ENCODE assay signal across 2 cellular contexts in the genomic region with DNA sequence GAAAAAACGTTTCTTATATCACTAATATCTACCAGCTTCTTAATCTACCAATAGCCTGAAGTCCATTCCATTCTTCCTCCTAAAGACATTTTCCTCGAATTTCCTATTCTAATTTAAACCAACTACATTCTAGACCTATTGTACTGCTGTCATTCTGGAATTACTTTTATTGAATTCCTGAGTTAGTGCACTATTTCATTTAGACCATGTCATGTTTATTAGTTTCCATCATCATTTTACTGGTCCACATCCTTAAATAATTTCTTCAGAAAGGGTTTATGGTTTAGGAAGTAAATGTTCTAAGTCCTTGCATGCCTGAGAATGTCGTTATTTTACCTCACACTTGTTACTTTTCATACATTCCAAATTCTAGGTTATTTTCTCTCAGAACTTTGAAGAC.
A peak's percentile ranks its signal among the peaks of the same experiment; 100 is the strongest.
TF ChIP-seq lines count a peak whose summit lies in the region.

No MANE protein-coding gene starts in this region.

TF ChIP-seq in HepG2, 621 proteins besides CTCF, POLR2A, EP300 and RAD21 (continues in another document):
- TF ChIP-seq, protein P1, sequence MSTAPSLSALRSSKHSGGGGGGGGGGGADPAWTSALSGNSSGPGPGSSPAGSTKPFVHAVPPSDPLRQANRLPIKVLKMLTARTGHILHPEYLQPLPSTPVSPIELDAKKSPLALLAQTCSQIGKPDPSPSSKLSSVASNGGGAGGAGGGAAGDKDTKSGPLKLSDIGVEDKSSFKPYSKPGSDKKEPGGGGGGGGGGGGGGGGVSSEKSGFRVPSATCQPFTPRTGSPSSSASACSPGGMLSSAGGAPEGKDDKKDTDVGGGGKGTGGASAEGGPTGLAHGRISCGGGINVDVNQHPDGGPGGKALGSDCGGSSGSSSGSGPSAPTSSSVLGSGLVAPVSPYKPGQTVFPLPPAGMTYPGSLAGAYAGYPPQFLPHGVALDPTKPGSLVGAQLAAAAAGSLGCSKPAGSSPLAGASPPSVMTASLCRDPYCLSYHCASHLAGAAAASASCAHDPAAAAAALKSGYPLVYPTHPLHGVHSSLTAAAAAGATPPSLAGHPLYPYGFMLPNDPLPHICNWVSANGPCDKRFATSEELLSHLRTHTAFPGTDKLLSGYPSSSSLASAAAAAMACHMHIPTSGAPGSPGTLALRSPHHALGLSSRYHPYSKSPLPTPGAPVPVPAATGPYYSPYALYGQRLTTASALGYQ (CRISPR knock-in tag; IDR thresholded peaks at IDR 0.05) = no peak
- TF ChIP-seq CCDC6 (CRISPR knock-in tag; IDR thresholded peaks at IDR 0.05) = no peak
- TF ChIP-seq ZNF883 (CRISPR knock-in tag; IDR thresholded peaks at IDR 0.05; ENCODE audit: not compliant biosample characterization) = no peak
- TF ChIP-seq, protein P2, sequence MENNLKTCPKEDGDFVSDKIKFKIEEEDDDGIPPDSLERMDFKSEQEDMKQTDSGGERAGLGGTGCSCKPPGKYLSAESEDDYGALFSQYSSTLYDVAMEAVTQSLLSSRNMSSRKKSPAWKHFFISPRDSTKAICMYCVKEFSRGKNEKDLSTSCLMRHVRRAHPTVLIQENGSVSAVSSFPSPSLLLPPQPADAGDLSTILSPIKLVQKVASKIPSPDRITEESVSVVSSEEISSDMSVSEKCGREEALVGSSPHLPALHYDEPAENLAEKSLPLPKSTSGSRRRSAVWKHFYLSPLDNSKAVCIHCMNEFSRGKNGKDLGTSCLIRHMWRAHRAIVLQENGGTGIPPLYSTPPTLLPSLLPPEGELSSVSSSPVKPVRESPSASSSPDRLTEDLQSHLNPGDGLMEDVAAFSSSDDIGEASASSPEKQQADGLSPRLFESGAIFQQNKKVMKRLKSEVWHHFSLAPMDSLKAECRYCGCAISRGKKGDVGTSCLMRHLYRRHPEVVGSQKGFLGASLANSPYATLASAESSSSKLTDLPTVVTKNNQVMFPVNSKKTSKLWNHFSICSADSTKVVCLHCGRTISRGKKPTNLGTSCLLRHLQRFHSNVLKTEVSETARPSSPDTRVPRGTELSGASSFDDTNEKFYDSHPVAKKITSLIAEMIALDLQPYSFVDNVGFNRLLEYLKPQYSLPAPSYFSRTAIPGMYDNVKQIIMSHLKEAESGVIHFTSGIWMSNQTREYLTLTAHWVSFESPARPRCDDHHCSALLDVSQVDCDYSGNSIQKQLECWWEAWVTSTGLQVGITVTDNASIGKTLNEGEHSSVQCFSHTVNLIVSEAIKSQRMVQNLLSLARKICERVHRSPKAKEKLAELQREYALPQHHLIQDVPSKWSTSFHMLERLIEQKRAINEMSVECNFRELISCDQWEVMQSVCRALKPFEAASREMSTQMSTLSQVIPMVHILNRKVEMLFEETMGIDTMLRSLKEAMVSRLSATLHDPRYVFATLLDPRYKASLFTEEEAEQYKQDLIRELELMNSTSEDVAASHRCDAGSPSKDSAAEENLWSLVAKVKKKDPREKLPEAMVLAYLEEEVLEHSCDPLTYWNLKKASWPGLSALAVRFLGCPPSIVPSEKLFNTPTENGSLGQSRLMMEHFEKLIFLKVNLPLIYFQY (CRISPR knock-in tag; IDR thresholded peaks at IDR 0.05; ENCODE audit: borderline replicate concordance) = no peak
- no peak for TF ChIP-seq ZNF598 (CRISPR knock-in tag; IDR thresholded peaks at IDR 0.05; ENCODE audit: borderline replicate concordance)
- no peak for TF ChIP-seq ZNF124 (CRISPR knock-in tag; IDR thresholded peaks at IDR 0.05)
- TF ChIP-seq, protein P3, sequence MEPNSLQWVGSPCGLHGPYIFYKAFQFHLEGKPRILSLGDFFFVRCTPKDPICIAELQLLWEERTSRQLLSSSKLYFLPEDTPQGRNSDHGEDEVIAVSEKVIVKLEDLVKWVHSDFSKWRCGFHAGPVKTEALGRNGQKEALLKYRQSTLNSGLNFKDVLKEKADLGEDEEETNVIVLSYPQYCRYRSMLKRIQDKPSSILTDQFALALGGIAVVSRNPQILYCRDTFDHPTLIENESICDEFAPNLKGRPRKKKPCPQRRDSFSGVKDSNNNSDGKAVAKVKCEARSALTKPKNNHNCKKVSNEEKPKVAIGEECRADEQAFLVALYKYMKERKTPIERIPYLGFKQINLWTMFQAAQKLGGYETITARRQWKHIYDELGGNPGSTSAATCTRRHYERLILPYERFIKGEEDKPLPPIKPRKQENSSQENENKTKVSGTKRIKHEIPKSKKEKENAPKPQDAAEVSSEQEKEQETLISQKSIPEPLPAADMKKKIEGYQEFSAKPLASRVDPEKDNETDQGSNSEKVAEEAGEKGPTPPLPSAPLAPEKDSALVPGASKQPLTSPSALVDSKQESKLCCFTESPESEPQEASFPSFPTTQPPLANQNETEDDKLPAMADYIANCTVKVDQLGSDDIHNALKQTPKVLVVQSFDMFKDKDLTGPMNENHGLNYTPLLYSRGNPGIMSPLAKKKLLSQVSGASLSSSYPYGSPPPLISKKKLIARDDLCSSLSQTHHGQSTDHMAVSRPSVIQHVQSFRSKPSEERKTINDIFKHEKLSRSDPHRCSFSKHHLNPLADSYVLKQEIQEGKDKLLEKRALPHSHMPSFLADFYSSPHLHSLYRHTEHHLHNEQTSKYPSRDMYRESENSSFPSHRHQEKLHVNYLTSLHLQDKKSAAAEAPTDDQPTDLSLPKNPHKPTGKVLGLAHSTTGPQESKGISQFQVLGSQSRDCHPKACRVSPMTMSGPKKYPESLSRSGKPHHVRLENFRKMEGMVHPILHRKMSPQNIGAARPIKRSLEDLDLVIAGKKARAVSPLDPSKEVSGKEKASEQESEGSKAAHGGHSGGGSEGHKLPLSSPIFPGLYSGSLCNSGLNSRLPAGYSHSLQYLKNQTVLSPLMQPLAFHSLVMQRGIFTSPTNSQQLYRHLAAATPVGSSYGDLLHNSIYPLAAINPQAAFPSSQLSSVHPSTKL (CRISPR knock-in tag; IDR thresholded peaks at IDR 0.05) = no peak
- TF ChIP-seq HNF4A (CRISPR knock-in tag; IDR thresholded peaks at IDR 0.05) = no peak
- TF ChIP-seq, protein P4, sequence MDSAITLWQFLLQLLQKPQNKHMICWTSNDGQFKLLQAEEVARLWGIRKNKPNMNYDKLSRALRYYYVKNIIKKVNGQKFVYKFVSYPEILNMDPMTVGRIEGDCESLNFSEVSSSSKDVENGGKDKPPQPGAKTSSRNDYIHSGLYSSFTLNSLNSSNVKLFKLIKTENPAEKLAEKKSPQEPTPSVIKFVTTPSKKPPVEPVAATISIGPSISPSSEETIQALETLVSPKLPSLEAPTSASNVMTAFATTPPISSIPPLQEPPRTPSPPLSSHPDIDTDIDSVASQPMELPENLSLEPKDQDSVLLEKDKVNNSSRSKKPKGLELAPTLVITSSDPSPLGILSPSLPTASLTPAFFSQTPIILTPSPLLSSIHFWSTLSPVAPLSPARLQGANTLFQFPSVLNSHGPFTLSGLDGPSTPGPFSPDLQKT (CRISPR knock-in tag; IDR thresholded peaks at IDR 0.05; ENCODE audit: borderline replicate concordance) = no peak
- TF ChIP-seq, protein P5, sequence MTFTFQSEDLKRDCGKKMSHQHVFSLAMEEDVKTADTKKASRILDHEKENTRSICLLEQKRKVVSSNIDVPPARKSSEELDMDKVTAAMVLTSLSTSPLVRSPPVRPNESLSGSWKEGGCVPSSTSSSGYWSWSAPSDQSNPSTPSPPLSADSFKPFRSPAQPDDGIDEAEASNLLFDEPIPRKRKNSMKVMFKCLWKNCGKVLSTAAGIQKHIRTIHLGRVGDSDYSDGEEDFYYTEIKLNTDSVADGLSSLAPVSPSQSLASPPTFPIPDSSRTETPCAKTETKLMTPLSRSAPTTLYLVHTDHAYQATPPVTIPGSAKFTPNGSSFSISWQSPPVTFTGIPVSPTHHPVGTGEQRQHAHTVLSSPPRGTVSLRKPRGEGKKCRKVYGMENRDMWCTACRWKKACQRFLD (CRISPR knock-in tag; IDR thresholded peaks at IDR 0.05; ENCODE audit: borderline replicate concordance) = no peak
- no peak for TF ChIP-seq NFIC (IDR thresholded peaks at IDR 0.05; ENCODE audit: low read length)
- no peak for TF ChIP-seq ZSCAN21 (CRISPR knock-in tag; IDR thresholded peaks at IDR 0.05; ENCODE audit: borderline replicate concordance)

TF ChIP-seq in HEK293, 187 proteins besides CTCF, POLR2A, EP300 and RAD21:
- TF ChIP-seq SETDB1 (IDR thresholded peaks at IDR 0.05; ENCODE audit: insufficient read length, low read length) (peak; percentile 85), GLI4 (tag by site-specific recombination; IDR thresholded peaks at IDR 0.05) (no peak)
